ENCODE assay signal across 8 cellular contexts in genomic region chr10:131901181-131901829, GRCh38. TPM values are rescaled to one million over a fixed set of nuclear protein-coding genes. Genes with fewer than 3 reads are reported as not detected.
DNase-seq lines count a peak whose midpoint lies in the region; ATAC-seq, FAIRE-seq and TF ChIP-seq lines count a peak whose summit lies in the region.

No MANE protein-coding gene starts in this region.

- POLR2A ChIA-PET in A549 (lab: Yijun Ruan, JAX), result interaction anchor here (0.7 to 1.3 kb wide), 3 partner anchors 15 to 165 kb away, joined by 4 read pairs; partner anchors contain the start of gene JAKMIP3

- no peak for TF ChIP-seq EP300 in A549 (IDR thresholded peaks at IDR 0.05)

- CTCF ChIA-PET in A549 (lab: Yijun Ruan, JAX), result interaction anchor here (0.7 to 1.8 kb wide), 4 partner anchors 11 to 122 kb away, joined by 3 to 9 read pairs (median 3); no protein-coding TSS in a partner anchor

- no peaks in the 10 kb centered on the region for H3K9me3 ChIP-seq in A549
- no peaks in the 10 kb centered on the region for H3K9me3 ChIP-seq in iPS-18c (ENCODE audit: control insufficient read depth, insufficient read depth, low read length)
- H3K9me3 ChIP-seq in small intestine (ENCODE audit: control insufficient read depth, low read depth), result no peaks in the 10 kb centered on the region

- no peak for TF ChIP-seq RAD21 in A549 (conservative IDR thresholded peaks at IDR 0.05 in 1 of 2, IDR thresholded peaks at IDR 0.05 in 1 of 2)

- TF ChIP-seq POLR2A in A549 (IDR thresholded peaks at IDR 0.05; ENCODE audit: low read length), result no peak; the same call in 1 of the 2 replicates

- H3K4me3 ChIP-seq in A549, result peak overlapping the region; percentile 98
- H3K4me3 ChIP-seq in astrocyte of the spinal cord (ENCODE audit: low read depth, low read length), result peak overlapping the region; percentile 66
- peak overlapping the region; percentile 68 for H3K4me3 ChIP-seq in iPS-18c (ENCODE audit: insufficient read depth, low read depth, low read length)
- peak overlapping the region; percentile 87 to 97 for H3K4me3 ChIP-seq in small intestine (ENCODE audit: low read depth in 1 of 2, low read length in 2 of 2)

- whole genome bisulfite sequencing in A549 (ENCODE audit: missing lambda C conversion rate), result 2% methylated on average over 5 of the region's 83 CpGs
- 0 to 1% (median 1%) methylated on average over 61 to 83 of the region's 83 CpGs for WGBS in small intestine, 3 donors

- H3K27ac ChIP-seq in A549, result peak overlapping the region; percentile 97 to 98
- peak overlapping the region; percentile 94 for H3K27ac ChIP-seq in small intestine (ENCODE audit: low read depth in 1 of 2, low read length in 1 of 2)

- H3K36me3 ChIP-seq in small intestine (ENCODE audit: control insufficient read depth in 2 of 2, insufficient read depth in 2 of 2, low read length in 2 of 2), result no peaks in the 10 kb centered on the region

- DNase-seq in A549 (ENCODE audit: low read depth in 1 of 2, low spot score in 1 of 2), result peak in 1 of 2 experiments; percentile 28
- DNase-seq in astrocyte of the spinal cord (ENCODE audit: low read depth, low spot score), result peak; percentile 18
- DNase-seq in small intestine, result peak; percentile 73
- DNase-seq in NCI-H446 (lab: John Stamatoyannopoulos, UW), result no peak

- H3K4me1 ChIP-seq in A549, result peaks cover 46% of the 10 kb centered on the region
- peaks cover 3 to 19% of the 10 kb centered on the region in 2 donors for H3K4me1 ChIP-seq in small intestine (ENCODE audit: control insufficient read depth in 2 of 2, insufficient read depth in 1 of 2, low read depth in 1 of 2, low read length in 1 of 2)

- in situ Hi-C loops in astrocyte of the spinal cord (cut with HindIII; ENCODE audit: low sequenced_read_pairs), result no loop called here

- H3K4me2 ChIP-seq in A549, result peak overlapping the region; percentile 78

- TF ChIP-seq CTCF in A549 (IDR thresholded peaks at IDR 0.05) (no peak), astrocyte of the spinal cord (IDR thresholded peaks at IDR 0.05; ENCODE audit: low read depth, low read length) (no peak)

- FAIRE-seq in A549 (lab: Jason Lieb, UNC) (no peak), small intestine (lab: Jason Lieb, UNC) (no peak)

- peak; percentile 9 to 26 for ATAC-seq in A549
- peak; percentile 15 for ATAC-seq in GM18861 (IDR thresholded peaks at IDR 0.05; ENCODE audit: unreplicated experiment)
- ATAC-seq in HG03060 (IDR thresholded peaks at IDR 0.05; ENCODE audit: low read depth, unreplicated experiment), result peak; percentile 9
- ATAC-seq in SK-N-SH treated with all-trans-retinoic acid at 6 μM for 48 hours, result peak; percentile 9

- H3K27me3 ChIP-seq in small intestine (ENCODE audit: control insufficient read depth in 2 of 2, insufficient read depth in 2 of 2, low read length in 2 of 2), result no peaks in the 10 kb centered on the region

TF ChIP-seq in A549, 52 proteins besides CTCF, POLR2A, EP300 and RAD21:
- TF ChIP-seq CHD2 (IDR thresholded peaks at IDR 0.05; ENCODE audit: low read length, partially characterized antibody) (no peak), TP53 (CRISPR knock-in tag; IDR thresholded peaks at IDR 0.05) (no peak), HDAC2 (IDR thresholded peaks at IDR 0.05) (no peak), PBX3 (IDR thresholded peaks at IDR 0.05) (no peak), TFCP2L1 (CRISPR knock-in tag; IDR thresholded peaks at IDR 0.05) (no peak), GATA3 (IDR thresholded peaks at IDR 0.05; ENCODE audit: borderline replicate concordance) (no peak), RCOR1 (IDR thresholded peaks at IDR 0.05; ENCODE audit: low read depth, low read length) (no peak), USF2 (IDR thresholded peaks at IDR 0.05) (no peak)

TF ChIP-seq in SK-N-SH treated with all-trans-retinoic acid at 6 μM for 48 hours, 23 proteins besides CTCF, POLR2A, EP300 and RAD21:
- no peak for TF ChIP-seq OSR1 (CRISPR knock-in tag; IDR thresholded peaks at IDR 0.05)
- no peak for TF ChIP-seq TSHZ2 (CRISPR knock-in tag; IDR thresholded peaks at IDR 0.05)
- TF ChIP-seq ZNF565 (CRISPR knock-in tag; conservative IDR thresholded peaks at IDR 0.05; ENCODE audit: low read depth), result no peak
- TF ChIP-seq ISL1 (CRISPR knock-in tag; IDR thresholded peaks at IDR 0.05), result no peak
- TF ChIP-seq ZC3H10 (CRISPR knock-in tag; IDR thresholded peaks at IDR 0.05), result no peak

RNA-seq across cellular contexts. Expression of gene PPP2R2D, which starts 0.5 kb away (rescaled TPM):
- 31.1 and 36.0 TPM in 2 replicates for polyA plus RNA-seq in A549 (2011; rRNA removed)
- polyA plus RNA-seq in A549 (2012; cell fraction: cytosol; rRNA removed), result 28.4 and 29.8 TPM in 2 replicates
- polyA plus RNA-seq in A549 (2012; cell fraction: nucleus; rRNA removed), result 32.4 and 39.2 TPM in 2 replicates
- polyA plus RNA-seq in A549 (2017; fragmentation: RNase III; extraction: RNeasy Plus Mini Kit Qiagen cat#74134 plus additional on column Dnase treatment), result 23.1 to 23.9 TPM (median 23.3 TPM) in 3 replicates
- polyA minus RNA-seq in A549 (2011; rRNA and poly(A)+ RNA removed), result 37.4 and 43.9 TPM in 2 replicates
- 10 to 100 TPM; 15.5 to 28.6 (median 17.8) TPM for polyA plus RNA-seq in small intestine

Comparison
In these comparisons a context has a peak if more than half of its experiments do, and no peak if none do; other contexts are left out.
1. DNase-seq: peak in astrocyte of the spinal cord (single experiment) and small intestine (single experiment); none in NCI-H446 (0 of 2).
2. Peak in every context shown above with its lines, with median percentiles within 50 percentile points of each other: ATAC-seq and H3K4me3 ChIP-seq.